In genomic region chr15:74955796-74956647, GRCh38 we compare ENCODE assay signal across 1 cellular context.
TF ChIP-seq lines count a peak whose summit lies in the region.

No MANE protein-coding gene starts in this region.

TF ChIP-seq in K562, 482 proteins besides CTCF, POLR2A, EP300 and RAD21 (continued from another document and continues in another):
- TF ChIP-seq ESRRA (IDR thresholded peaks at IDR 0.05; ENCODE audit: borderline replicate concordance, low read depth), result peak; percentile 31; the same call in 1 of the 2 replicates
- peak in 1 of 2 experiments; percentile 68; a peak in 2 of 4 replicates for TF ChIP-seq SRF (CRISPR knock-in tag; IDR thresholded peaks at IDR 0.05)
- peak; percentile 61; the same call in 1 of the 2 replicates for TF ChIP-seq MTA1 (IDR thresholded peaks at IDR 0.05; ENCODE audit: borderline replicate concordance)
- peak; percentile 37 for TF ChIP-seq ATF7 (IDR thresholded peaks at IDR 0.05)
- TF ChIP-seq NR2C2 (CRISPR knock-in tag; IDR thresholded peaks at IDR 0.05), result peak; percentile 93
- 0 out of 2 replicates have a peak, but pooled peaks have one; percentile 50 for TF ChIP-seq NR2C2 (tag; IDR thresholded peaks at IDR 0.05)
- peak; percentile 99 for TF ChIP-seq ZNF232 (CRISPR knock-in tag; IDR thresholded peaks at IDR 0.05)
- TF ChIP-seq IRF2 (CRISPR knock-in tag; IDR thresholded peaks at IDR 0.05), result peak; percentile 97
- peak; percentile 99 for TF ChIP-seq ZBTB1 (CRISPR knock-in tag; IDR thresholded peaks at IDR 0.05; ENCODE audit: borderline replicate concordance, low read depth)
- TF ChIP-seq ZNF639 (CRISPR knock-in tag; conservative IDR thresholded peaks at IDR 0.05 in 1 of 2, IDR thresholded peaks at IDR 0.05 in 1 of 2), result 0 out of 4 replicates have a peak, but pooled peaks of 1 of the 2 experiments have one; percentile 58
- TF ChIP-seq MAZ (CRISPR knock-in tag; conservative IDR thresholded peaks at IDR 0.05 in 1 of 2, IDR thresholded peaks at IDR 0.05 in 1 of 2), result peak in 1 of 2 experiments; percentile 96; a peak in 2 of 4 replicates
- TF ChIP-seq ZNF395 (CRISPR knock-in tag; IDR thresholded peaks at IDR 0.05), result peak; percentile 81
- no peak; the same call in 1 of the 2 replicates for TF ChIP-seq MBD2 (IDR thresholded peaks at IDR 0.05; ENCODE audit: borderline replicate concordance, low read depth)
- TF ChIP-seq CEBPB (tag; IDR thresholded peaks at IDR 0.05), result no peak
- peak; percentile 33 to 86 (median 75) for TF ChIP-seq YY1 (IDR thresholded peaks at IDR 0.05; ENCODE audit: borderline replicate concordance in 1 of 3, control insufficient read depth in 1 of 3, extremely low read depth in 1 of 3, insufficient read depth in 3 of 3, insufficient read length in 1 of 3, insufficient replicate concordance in 2 of 3, low read depth in 1 of 3, low read length in 2 of 3)
- no peak for TF ChIP-seq CREB5 (CRISPR knock-in tag; IDR thresholded peaks at IDR 0.05)
- no peak for TF ChIP-seq U2AF2 (optimal IDR thresholded peaks at IDR 0.05; ENCODE audit: low read depth, low read length)
- no peak; the same call in 1 of the 2 replicates for TF ChIP-seq ZNF24 (IDR thresholded peaks at IDR 0.05)
- peak; percentile 99 for TF ChIP-seq ZNF224 (CRISPR knock-in tag; IDR thresholded peaks at IDR 0.05)
- TF ChIP-seq FOXP4 (CRISPR knock-in tag; IDR thresholded peaks at IDR 0.05; ENCODE audit: borderline replicate concordance), result peak; percentile 100
- peak in 1 of 2 experiments; percentile 99; a peak in 2 of 4 replicates for TF ChIP-seq MLX (CRISPR knock-in tag; conservative IDR thresholded peaks at IDR 0.05)
- peak; percentile 57; the same call in 1 of the 2 replicates for TF ChIP-seq ZBTB34 (CRISPR knock-in tag; IDR thresholded peaks at IDR 0.05)
- peak; percentile 86; the same call in 1 of the 2 replicates for TF ChIP-seq SAFB (IDR thresholded peaks at IDR 0.05; ENCODE audit: borderline replicate concordance, low read depth, low read length)
- TF ChIP-seq RBM22 (IDR thresholded peaks at IDR 0.05; ENCODE audit: low read depth, low read length, poor library complexity, severe bottlenecking), result peak; percentile 79
- TF ChIP-seq GTF2F1 (IDR thresholded peaks at IDR 0.05; ENCODE audit: low read depth, low read length), result no peak
- peak; percentile 88 for TF ChIP-seq ZNF121 (CRISPR knock-in tag; conservative IDR thresholded peaks at IDR 0.05)
- no peak for TF ChIP-seq CHD7 (IDR thresholded peaks at IDR 0.05; ENCODE audit: low read depth, low read length)
- TF ChIP-seq HDAC1 (IDR thresholded peaks at IDR 0.05), result peak in 1 of 2 experiments; percentile 74; a peak in 2 of 4 replicates
- TF ChIP-seq FUS (optimal IDR thresholded peaks at IDR 0.05; ENCODE audit: low read depth, low read length), result peak; percentile 86
